2 cellular contexts compared by ENCODE assay signal in the genomic region with DNA sequence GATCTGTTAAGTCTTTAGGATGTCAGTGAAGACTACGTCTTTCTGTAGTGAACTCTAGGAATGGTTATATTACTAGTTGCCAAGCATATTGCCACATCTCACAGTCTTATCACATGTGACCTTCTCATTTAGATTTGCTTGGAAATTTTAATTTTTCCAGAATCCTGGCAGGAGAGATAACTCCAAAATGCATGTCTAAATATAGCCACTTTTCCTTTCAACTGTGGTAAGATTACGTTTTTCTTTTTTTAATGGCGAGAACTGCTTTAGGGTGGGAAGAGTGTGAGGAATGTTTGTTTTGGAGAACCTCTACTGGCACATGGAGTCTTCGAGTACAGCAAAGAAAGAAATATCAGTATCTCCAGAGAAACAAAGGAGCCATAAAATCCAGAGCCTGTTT.
TF ChIP-seq lines count a peak whose summit lies in the region.

No MANE protein-coding gene starts in this region.

TF ChIP-seq in IMR-90, 13 proteins besides CTCF, POLR2A, EP300 and RAD21:
- TF ChIP-seq MAZ (IDR thresholded peaks at IDR 0.05; ENCODE audit: borderline replicate concordance, low read depth, low read length) (no peak), NFE2L2 (IDR thresholded peaks at IDR 0.05; ENCODE audit: low read depth, low read length) (no peak), RCOR1 (IDR thresholded peaks at IDR 0.05; ENCODE audit: insufficient replicate concordance, low read length) (no peak), MAFK (IDR thresholded peaks at IDR 0.05; ENCODE audit: low read depth, low read length) (no peak), CHD1 (IDR thresholded peaks at IDR 0.05; ENCODE audit: low read depth, low read length) (no peak), CEBPB (IDR thresholded peaks at IDR 0.05; ENCODE audit: low read depth, low read length) (no peak), SMC3 (IDR thresholded peaks at IDR 0.05; ENCODE audit: low read depth, low read length) (no peak), FOS (IDR thresholded peaks at IDR 0.05; ENCODE audit: low read depth, low read length) (no peak), BHLHE40 (IDR thresholded peaks at IDR 0.05; ENCODE audit: low read depth, low read length) (no peak), RFX5 (IDR thresholded peaks at IDR 0.05; ENCODE audit: low read depth, low read length) (no peak), MXI1 (IDR thresholded peaks at IDR 0.05; ENCODE audit: borderline replicate concordance, low read depth, low read length) (no peak)
- TF ChIP-seq, protein P1, sequence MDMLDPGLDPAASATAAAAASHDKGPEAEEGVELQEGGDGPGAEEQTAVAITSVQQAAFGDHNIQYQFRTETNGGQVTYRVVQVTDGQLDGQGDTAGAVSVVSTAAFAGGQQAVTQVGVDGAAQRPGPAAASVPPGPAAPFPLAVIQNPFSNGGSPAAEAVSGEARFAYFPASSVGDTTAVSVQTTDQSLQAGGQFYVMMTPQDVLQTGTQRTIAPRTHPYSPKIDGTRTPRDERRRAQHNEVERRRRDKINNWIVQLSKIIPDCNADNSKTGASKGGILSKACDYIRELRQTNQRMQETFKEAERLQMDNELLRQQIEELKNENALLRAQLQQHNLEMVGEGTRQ (IDR thresholded peaks at IDR 0.05; ENCODE audit: low read depth, low read length), result no peak
- TF ChIP-seq, protein P2, sequence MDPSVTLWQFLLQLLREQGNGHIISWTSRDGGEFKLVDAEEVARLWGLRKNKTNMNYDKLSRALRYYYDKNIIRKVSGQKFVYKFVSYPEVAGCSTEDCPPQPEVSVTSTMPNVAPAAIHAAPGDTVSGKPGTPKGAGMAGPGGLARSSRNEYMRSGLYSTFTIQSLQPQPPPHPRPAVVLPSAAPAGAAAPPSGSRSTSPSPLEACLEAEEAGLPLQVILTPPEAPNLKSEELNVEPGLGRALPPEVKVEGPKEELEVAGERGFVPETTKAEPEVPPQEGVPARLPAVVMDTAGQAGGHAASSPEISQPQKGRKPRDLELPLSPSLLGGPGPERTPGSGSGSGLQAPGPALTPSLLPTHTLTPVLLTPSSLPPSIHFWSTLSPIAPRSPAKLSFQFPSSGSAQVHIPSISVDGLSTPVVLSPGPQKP (IDR thresholded peaks at IDR 0.05; ENCODE audit: borderline replicate concordance, low read depth, low read length), result no peak

TF ChIP-seq in endothelial cell of umbilical vein, 7 proteins besides CTCF, POLR2A, EP300 and RAD21:
- TF ChIP-seq FOS (IDR thresholded peaks at IDR 0.05; ENCODE audit: borderline replicate concordance, insufficient read depth, low read length) (no peak), EZH2 (IDR thresholded peaks at IDR 0.05; ENCODE audit: borderline replicate concordance, low read depth, low read length, severe bottlenecking) (no peak), JUN (IDR thresholded peaks at IDR 0.05; ENCODE audit: borderline replicate concordance, insufficient read depth, insufficient read length, low read depth) (no peak), GATA2 (IDR thresholded peaks at IDR 0.05; ENCODE audit: insufficient read depth, insufficient read length, low read depth, low read length) (no peak), MYC (IDR thresholded peaks at IDR 0.05; ENCODE audit: low read depth, low read length) (no peak)
TF ChIP-seq in endothelial cell of umbilical vein: peak in this region for 0.
